8 cellular contexts compared by ENCODE assay signal in genomic region chr15:90232941-90233700, GRCh38. TPM values are rescaled to one million over a fixed set of nuclear protein-coding genes. Genes with fewer than 3 reads are reported as not detected.
A peak's percentile ranks its signal among the peaks of the same experiment; 100 is the strongest.
DNase-seq lines count a peak whose midpoint lies in the region; ATAC-seq, FAIRE-seq and TF ChIP-seq lines count a peak whose summit lies in the region.

No MANE protein-coding gene starts in this region.

- H3K36me3 Mint-ChIP-seq in Caco-2 (ENCODE audit: insufficient read depth, unreplicated experiment) (no peaks in the 10 kb centered on the region), T-cell (peaks cover 30% of the 10 kb centered on the region)

- BruUV-seq in Caco-2 (replicated peaks; lab: Mats Ljungman, UMichigan) (TSS peak; percentile 59), GM12878 (replicated peaks; lab: Mats Ljungman, UMichigan) (TSS peak; percentile 78)

- H3K9me3 ChIP-seq in Caco-2 (no peaks in the 10 kb centered on the region), GM12878 (replicated peaks; ENCODE audit: control insufficient read depth, insufficient read depth, low read length) (no peaks in the 10 kb centered on the region), iPS-20b (ENCODE audit: insufficient read depth, low read depth, low read length) (no peaks in the 10 kb centered on the region)

- H3K9ac ChIP-seq in GM12878 (ENCODE audit: control insufficient read depth, insufficient read depth, low read length) (peak overlapping the region; percentile 85), iPS-20b (ENCODE audit: low read depth, low read length) (peak overlapping the region; percentile 69; the same call in 1 of the 2 replicates)

- peak overlapping the region; percentile 86 for H2AFZ ChIP-seq in GM12878 (ENCODE audit: control insufficient read depth, low read depth, low read length)

- no peaks in the 10 kb centered on the region for H3K9me3 Mint-ChIP-seq in Caco-2 (ENCODE audit: unreplicated experiment)
- H3K9me3 Mint-ChIP-seq in T-cell = no peaks in the 10 kb centered on the region

- intact Hi-C loops in Caco-2 (cut with micrococcal nuclease; ENCODE audit: unreplicated experiment) = loop anchor here (1.0 to 5.0 kb wide), 2 partner anchors 16 to 49 kb away; partner anchors contain the start of gene TTLL13
- intact Hi-C loops in GM12878 (cut with micrococcal nuclease; ENCODE audit: unreplicated experiment) = loop anchor here (2.0 to 5.0 kb wide), 6 partner anchors 26 to 429 kb away; partner anchors contain the start of gene AP3S2

- H3K27ac ChIP-seq in GM12878 (ENCODE audit: control insufficient read depth, insufficient read depth) = peak overlapping the region; percentile 85
- no peak overlapping the region for H3K27ac ChIP-seq in iPS-20b (ENCODE audit: low read length)

- DNase-seq in Caco-2 (peak; percentile 88 to 89), T-cell (peak in 17 of 34 experiments; percentile 5 to 44 (median 22)), GM12878 (ENCODE audit: low read depth, low spot score) (no peak), cerebellum (ENCODE audit: low spot score) (no peak)
- DNase-seq in stimulated activated CD4-positive, alpha-beta T cell treated with anti-CD3 and anti-CD28 coated beads, Interleukin-15, amount 100 ng/mL, for 1 hour (ENCODE audit: low read depth in 1 of 2, low spot score in 1 of 2) = peak; percentile 20 to 52

- H3K4me3 Mint-ChIP-seq in Caco-2 (ENCODE audit: unreplicated experiment) (peak overlapping the region; percentile 80), T-cell (peak overlapping the region; percentile 86 to 93 (median 88))

- H4K20me1 ChIP-seq in GM12878 (ENCODE audit: control insufficient read depth, insufficient read depth) = no peaks in the 10 kb centered on the region

- TF ChIP-seq POLR2A in GM12878 (IDR thresholded peaks at IDR 0.05; ENCODE audit: low read depth, low read length) = no peak

- in situ Hi-C loops in GM12878 (cut with MboI) = no loop called here

- TF ChIP-seq CTCF in Caco-2 (IDR thresholded peaks at IDR 0.05; ENCODE audit: insufficient read depth in 1 of 2, low read depth in 1 of 2, low read length in 1 of 2, severe bottlenecking in 1 of 2, unreplicated experiment in 1 of 2) (peak; percentile 51 to 79), GM12878 (IDR thresholded peaks at IDR 0.05 in 2 of 3, conservative IDR thresholded peaks at IDR 0.05 in 1 of 3; ENCODE audit: control insufficient read depth in 2 of 3, extremely low read depth in 1 of 3, insufficient read depth in 1 of 3, low read depth in 3 of 3, low read length in 3 of 3) (peak; percentile 40 to 61 (median 44); a peak in 5 of 6 replicates)

- no peak for FAIRE-seq in GM12878 (lab: Jason Lieb, UNC)

- SMC1A ChIA-PET in GM12878 (lab: Charles Lee; ENCODE audit: uncharacterized antibody, unreplicated experiment) = interaction anchor here (0.9 to 4.5 kb wide), 28 partner anchors 10 to 702 kb away, joined by 3 to 70 read pairs (median 6); partner anchors contain the start of genes NGRN, SEMA4B, TTLL13 and UNC45A

- peak; percentile 35 for ATAC-seq in GM19463 (IDR thresholded peaks at IDR 0.05; ENCODE audit: unreplicated experiment)
- peak; percentile 9 for ATAC-seq in HG03575 (IDR thresholded peaks at IDR 0.05; ENCODE audit: extremely low read depth, insufficient number of reproducible peaks, low FRiP score, unreplicated experiment)
- ATAC-seq in T-cell (replicated peaks in 1 of 4) = peak; percentile 8 to 22 (median 16)
- peak; percentile 73 for ATAC-seq in GM12878

- under 1% methylated on average over 30 of the region's 30 CpGs for WGBS in GM12878 (ENCODE audit: insufficient coverage, insufficient replicate concordance, low lambda C conversion rate, missing lambda C conversion rate)

- H3K27ac Mint-ChIP-seq in Caco-2 (ENCODE audit: unreplicated experiment) (peak overlapping the region; percentile 88), T-cell (peak overlapping the region; percentile 97 to 98)

- no peaks in the 10 kb centered on the region; the same call in 1 of the 2 replicates for H3K4me1 ChIP-seq in Caco-2
- peaks cover 28% of the 10 kb centered on the region for H3K4me1 ChIP-seq in GM12878 (ENCODE audit: control insufficient read depth, insufficient read depth, low read length)
- H3K4me1 ChIP-seq in iPS-20b (ENCODE audit: insufficient read depth, low read length) = no peaks in the 10 kb centered on the region; the same call in 1 of the 2 replicates

- RAD21 ChIA-PET in GM12878 (lab: Charles Lee; ENCODE audit: unreplicated experiment) = interaction anchor here (0.6 to 3.6 kb wide), 40 partner anchors 11 to 702 kb away, joined by 3 to 47 read pairs (median 4); partner anchors contain the start of genes AP3S2, HDDC3, NGRN and SEMA4B

- CTCF ChIA-PET in Caco-2 (lab: Charles Lee) (interaction anchor here (0.5 to 3.1 kb wide), 20 partner anchors 9 to 493 kb away, joined by 3 to 37 read pairs (median 4); partner anchors contain the start of gene TTLL13), T-cell (lab: Charles Lee) (interaction anchor here in 1 of 2 donors (0.6 to 0.7 kb wide), 2 partner anchors 11 to 699 kb away, joined by 3 read pairs; no protein-coding TSS in a partner anchor), GM12878 (lab: Yijun Ruan, JAX) (interaction anchor here (0.6 to 4.8 kb wide), 23 partner anchors 11 to 450 kb away, joined by 3 to 38 read pairs (median 7); partner anchors contain the start of genes NGRN and SEMA4B)

- POLR2A ChIA-PET in Caco-2 (lab: Charles Lee) = interaction anchor here (0.5 to 1.9 kb wide), 20 partner anchors 11 to 603 kb away, joined by 3 to 23 read pairs (median 4); partner anchors contain the start of genes IQGAP1, NGRN, SEMA4B and TTLL13
- POLR2A ChIA-PET in T-cell (lab: Charles Lee) = interaction anchor here (0.5 to 2.6 kb wide), 11 partner anchors 16 to 670 kb away, joined by 3 to 18 read pairs (median 4); partner anchors contain the start of genes MAN2A2 (in 1 of the 2), NGRN (in 1 of the 2), SEMA4B (in 1 of the 2) and TTLL13 (in 1 of the 2)
- POLR2A ChIA-PET in GM12878 (lab: Charles Lee) = interaction anchor here (0.6 to 4.9 kb wide), 33 partner anchors 10 to 293 kb away, joined by 3 to 31 read pairs (median 5); partner anchors contain the start of genes IDH2, NGRN, SEMA4B and TTLL13

- TF ChIP-seq EP300 in GM12878 (IDR thresholded peaks at IDR 0.05; ENCODE audit: borderline replicate concordance in 1 of 2, control insufficient read depth in 1 of 2, low read depth in 2 of 2, low read length in 2 of 2) = no peak

- H3K27me3 Mint-ChIP-seq in Caco-2 (ENCODE audit: insufficient read depth, unreplicated experiment) (no peaks in the 10 kb centered on the region), T-cell (no peaks in the 10 kb centered on the region)

- no peaks in the 10 kb centered on the region for H3K27me3 ChIP-seq in Caco-2 (replicated peaks; ENCODE audit: control insufficient read depth, insufficient read depth, low read length)
- no peaks in the 10 kb centered on the region for H3K27me3 ChIP-seq in GM12878 (replicated peaks in 1 of 2; ENCODE audit: control insufficient read depth in 2 of 2, insufficient read depth in 2 of 2, low read length in 1 of 2)
- H3K27me3 ChIP-seq in iPS-20b (ENCODE audit: insufficient read depth, low read length) = no peaks in the 10 kb centered on the region

- peaks cover 19% of the 10 kb centered on the region for H3K79me2 ChIP-seq in GM12878 (ENCODE audit: control insufficient read depth, insufficient read depth, low read length)

- H3K4me1 Mint-ChIP-seq in Caco-2 (ENCODE audit: low read depth, unreplicated experiment) (peaks cover 16% of the 10 kb centered on the region), T-cell (peaks cover 55 to 60% (median 58%) of the 10 kb centered on the region in 3 donors)

- no peaks in the 10 kb centered on the region; the same call in 1 of the 2 replicates for H3K36me3 ChIP-seq in Caco-2 (ENCODE audit: control insufficient read depth, insufficient read depth, low read length)
- H3K36me3 ChIP-seq in GM12878 (ENCODE audit: control insufficient read depth in 2 of 2, insufficient read depth in 2 of 2, low read length in 1 of 2) = peaks cover 11 to 16% of the 10 kb centered on the region in 2 experiments; a peak in 3 of 4 replicates
- H3K36me3 ChIP-seq in iPS-20b (ENCODE audit: insufficient read depth, low read depth, low read length) = peaks cover 30% of the 10 kb centered on the region

- H3K4me3 ChIP-seq in Caco-2 (ENCODE audit: low read depth, low read length) (peak overlapping the region; percentile 63), GM12878 (peak overlapping the region; percentile 79), iPS-20b (ENCODE audit: low read length) (peak overlapping the region; percentile 82)

- TF ChIP-seq RAD21 in GM12878 (IDR thresholded peaks at IDR 0.05; ENCODE audit: insufficient read depth, low read depth, low read length) = peak; percentile 63

- H3K4me2 ChIP-seq in GM12878 (ENCODE audit: control insufficient read depth, insufficient read depth) = peak overlapping the region; percentile 88

RNA-seq across cellular contexts. Expression of gene CIB1, which starts 0.6 kb away (rescaled TPM):
- total RNA-seq in Caco-2 (2022) = 37.7 and 44.5 TPM in 2 replicates
- 100 to 1,000 TPM; 112 to 201 (median 139) TPM for total RNA-seq in T-cell
- total RNA-seq in GM12878 (2013; cell fraction: nucleolus; rRNA removed) = 10.1 and 10.3 TPM in 2 replicates
- total RNA-seq in GM12878 (2014; rRNA removed) = 67.1 and 73.8 TPM in 2 replicates
- total RNA-seq in GM12878 (2014; rRNA removed; fragmentation: Illumina TruSeq; extraction: Trizol) = 51.4 and 53.0 TPM in 2 replicates
- total RNA-seq in GM12878 (2021) = 80.8 and 88.8 TPM in 2 replicates
- 55.1 TPM for polyA plus RNA-seq in GM12878 (2011; ENCODE audit: low read depth)
- polyA plus RNA-seq in GM12878 (2011; rRNA removed) = 78.5 and 155 TPM in 2 replicates
- polyA plus RNA-seq in GM12878 (2011; cell fraction: cytosol; rRNA removed) = 207 and 248 TPM in 2 replicates
- polyA plus RNA-seq in GM12878 (2011; cell fraction: nucleus; rRNA removed) = 114 and 156 TPM in 2 replicates
- polyA plus RNA-seq in GM12878 (2012) = 109 and 142 TPM in 2 replicates
- polyA plus RNA-seq in GM12878 (2014; fragmentation: Illumina TruSeq; extraction: Trizol) = 42.7 and 83.0 TPM in 2 replicates
- 10 to 100 TPM; 10.8 to 42.5 TPM for polyA plus RNA-seq in GM12878 (2014; fragmentation: Nextera tagmentation; extraction: Ambion mirVana)
- 141 and 142 TPM in 2 replicates for polyA plus RNA-seq in GM12878 (2014; rRNA removed)
- polyA plus RNA-seq in GM12878 (2016; fragmentation: Nextera tagmentation; extraction: Ambion mirVana) = 100 to 1,000 TPM; 128 to 134 TPM
- polyA minus RNA-seq in GM12878 (2011; rRNA and poly(A)+ RNA removed) = 57.2 and 93.1 TPM in 2 replicates
- polyA minus RNA-seq in GM12878 (2011; cell fraction: cytosol; rRNA and poly(A)+ RNA removed) = 17.9 and 31.4 TPM in 2 replicates
- polyA minus RNA-seq in GM12878 (2011; cell fraction: nucleus; rRNA and poly(A)+ RNA removed) = 11.7 and 13.8 TPM in 2 replicates
- total RNA-seq in cerebellum = 3.6 TPM

RNA-seq across cellular contexts. Expression of gene GDPGP1, which starts 0.9 kb away (rescaled TPM):
- total RNA-seq in Caco-2 (2022) (5.1 and 5.7 TPM in 2 replicates), T-cell (10 to 100 TPM in 3 of 5 donors, 1 to 10 TPM in 2; 7.9 to 14.5 (median 12.1) TPM), GM12878 (2014; rRNA removed) (5.2 and 5.6 TPM in 2 replicates), GM12878 (2014; rRNA removed; fragmentation: Illumina TruSeq; extraction: Trizol) (2.7 and 3.5 TPM in 2 replicates), GM12878 (2021) (7.8 and 8.9 TPM in 2 replicates), cerebellum (10.4 TPM)
- total RNA-seq in GM12878 (2013; cell fraction: nucleolus; rRNA removed) = 14.4 and 14.8 TPM in 2 replicates
- 1.8 TPM for polyA plus RNA-seq in GM12878 (2011; ENCODE audit: low read depth)
- polyA plus RNA-seq in GM12878 (2011; rRNA removed) (1.5 and 3.2 TPM in 2 replicates), GM12878 (2014; fragmentation: Illumina TruSeq; extraction: Trizol) (0.90 and 2.2 TPM in 2 replicates), GM12878 (2014; fragmentation: Nextera tagmentation; extraction: Ambion mirVana) (under 1 TPM; 0.68 to 0.85 TPM), GM12878 (2014; rRNA removed) (4.3 TPM in 2 replicates), GM12878 (2016; fragmentation: Nextera tagmentation; extraction: Ambion mirVana) (1 to 10 TPM; 2.1 to 3.8 TPM)
- 3.5 and 3.8 TPM in 2 replicates for polyA plus RNA-seq in GM12878 (2011; cell fraction: cytosol; rRNA removed)
- 7.7 and 7.9 TPM in 2 replicates for polyA plus RNA-seq in GM12878 (2011; cell fraction: nucleus; rRNA removed)
- 2.5 and 2.6 TPM in 2 replicates for polyA plus RNA-seq in GM12878 (2012)
- 7.0 and 18.5 TPM in 2 replicates for polyA minus RNA-seq in GM12878 (2011; rRNA and poly(A)+ RNA removed)
- 1.7 and 4.5 TPM in 2 replicates for polyA minus RNA-seq in GM12878 (2011; cell fraction: cytosol; rRNA and poly(A)+ RNA removed)
- 13.9 and 18.6 TPM in 2 replicates for polyA minus RNA-seq in GM12878 (2011; cell fraction: nucleus; rRNA and poly(A)+ RNA removed)

RNA-seq across cellular contexts. Expression of gene TTLL13, which starts 16.2 kb away (rescaled TPM):
- total RNA-seq in Caco-2 (2022) (0.43 TPM in 1 of 2 replicates, not detected in the other), T-cell (1 to 10 TPM in 2 of 5 donors, under 1 TPM in 3; 0.46 to 1.7 (median 0.70) TPM), GM12878 (2014; rRNA removed) (0.05 and 0.11 TPM in 2 replicates), GM12878 (2014; rRNA removed; fragmentation: Illumina TruSeq; extraction: Trizol) (0.09 TPM in 1 of 2 replicates, not detected in the other), GM12878 (2021) (0.13 and 0.19 TPM in 2 replicates), cerebellum (0.36 TPM)
- total RNA-seq in GM12878 (2013; cell fraction: nucleolus; rRNA removed) = 0.32 and 1.2 TPM in 2 replicates
- 0.16 TPM for polyA plus RNA-seq in GM12878 (2011; ENCODE audit: low read depth)
- polyA plus RNA-seq in GM12878 (2011; rRNA removed) (0.26 and 0.27 TPM in 2 replicates), GM12878 (2014; fragmentation: Illumina TruSeq; extraction: Trizol) (0.13 and 0.22 TPM in 2 replicates), GM12878 (2014; fragmentation: Nextera tagmentation; extraction: Ambion mirVana) (under 1 TPM in 1 of 2 experiments, not detected in 1; 0.03 TPM), GM12878 (2014; rRNA removed) (0.17 and 0.22 TPM in 2 replicates), GM12878 (2016; fragmentation: Nextera tagmentation; extraction: Ambion mirVana) (under 1 TPM; 0.09 to 0.32 TPM)
- 0.18 and 0.63 TPM in 2 replicates for polyA plus RNA-seq in GM12878 (2011; cell fraction: cytosol; rRNA removed)
- polyA plus RNA-seq in GM12878 (2011; cell fraction: nucleus; rRNA removed) = 0.34 and 1.1 TPM in 2 replicates
- polyA plus RNA-seq in GM12878 (2012) = 0.11 and 0.22 TPM in 2 replicates
- polyA minus RNA-seq in GM12878 (2011; rRNA and poly(A)+ RNA removed) = 0.15 and 0.29 TPM in 2 replicates
- polyA minus RNA-seq in GM12878 (2011; cell fraction: cytosol; rRNA and poly(A)+ RNA removed) = not detected in 2 replicates
- polyA minus RNA-seq in GM12878 (2011; cell fraction: nucleus; rRNA and poly(A)+ RNA removed) = 0.12 TPM in 1 of 2 replicates, not detected in the other

RNA-seq across cellular contexts. Expression of gene SEMA4B, which starts 32.0 kb away (rescaled TPM):
- total RNA-seq in Caco-2 (2022) (13.9 and 14.6 TPM in 2 replicates), T-cell (10 to 100 TPM; 11.7 to 34.7 (median 25.4) TPM), GM12878 (2014; rRNA removed) (10.4 and 13.4 TPM in 2 replicates), GM12878 (2014; rRNA removed; fragmentation: Illumina TruSeq; extraction: Trizol) (7.7 and 8.8 TPM in 2 replicates), GM12878 (2021) (23.5 and 26.0 TPM in 2 replicates), cerebellum (35.7 TPM)
- total RNA-seq in GM12878 (2013; cell fraction: nucleolus; rRNA removed) = 76.9 and 77.1 TPM in 2 replicates
- 5.7 TPM for polyA plus RNA-seq in GM12878 (2011; ENCODE audit: low read depth)
- polyA plus RNA-seq in GM12878 (2011; rRNA removed) (3.9 and 8.7 TPM in 2 replicates), GM12878 (2014; fragmentation: Illumina TruSeq; extraction: Trizol) (3.7 and 8.1 TPM in 2 replicates), GM12878 (2014; fragmentation: Nextera tagmentation; extraction: Ambion mirVana) (1 to 10 TPM in 1 of 2 experiments, under 1 TPM in 1; 0.87 to 1.4 TPM), GM12878 (2014; rRNA removed) (16.3 and 18.1 TPM in 2 replicates), GM12878 (2016; fragmentation: Nextera tagmentation; extraction: Ambion mirVana) (10 to 100 TPM in 1 of 2 experiments, 1 to 10 TPM in 1; 10.0 to 10.8 TPM)
- polyA plus RNA-seq in GM12878 (2011; cell fraction: cytosol; rRNA removed) = 9.1 and 11.6 TPM in 2 replicates
- 40.5 and 46.0 TPM in 2 replicates for polyA plus RNA-seq in GM12878 (2011; cell fraction: nucleus; rRNA removed)
- polyA plus RNA-seq in GM12878 (2012) = 12.4 and 13.5 TPM in 2 replicates
- 18.4 and 36.0 TPM in 2 replicates for polyA minus RNA-seq in GM12878 (2011; rRNA and poly(A)+ RNA removed)
- polyA minus RNA-seq in GM12878 (2011; cell fraction: cytosol; rRNA and poly(A)+ RNA removed) = 6.4 and 14.2 TPM in 2 replicates
- 13.7 and 25.4 TPM in 2 replicates for polyA minus RNA-seq in GM12878 (2011; cell fraction: nucleus; rRNA and poly(A)+ RNA removed)

RNA-seq across cellular contexts. Expression of gene NGRN, which starts 32.4 kb away (rescaled TPM):
- 93.6 and 101 TPM in 2 replicates for total RNA-seq in Caco-2 (2022)
- total RNA-seq in T-cell = 10 to 100 TPM; 44.5 to 53.1 (median 46.1) TPM
- 17.2 and 19.9 TPM in 2 replicates for total RNA-seq in GM12878 (2013; cell fraction: nucleolus; rRNA removed)
- 22.9 and 26.0 TPM in 2 replicates for total RNA-seq in GM12878 (2014; rRNA removed)
- 17.8 and 18.2 TPM in 2 replicates for total RNA-seq in GM12878 (2014; rRNA removed; fragmentation: Illumina TruSeq; extraction: Trizol)
- 22.9 and 25.7 TPM in 2 replicates for total RNA-seq in GM12878 (2021)
- polyA plus RNA-seq in GM12878 (2011; ENCODE audit: low read depth) = 11.0 TPM
- 28.4 and 29.5 TPM in 2 replicates for polyA plus RNA-seq in GM12878 (2011; rRNA removed)
- 19.3 and 20.9 TPM in 2 replicates for polyA plus RNA-seq in GM12878 (2011; cell fraction: cytosol; rRNA removed)
- 16.1 and 17.5 TPM in 2 replicates for polyA plus RNA-seq in GM12878 (2011; cell fraction: nucleus; rRNA removed)
- polyA plus RNA-seq in GM12878 (2012) = 13.8 and 14.7 TPM in 2 replicates
- 18.3 and 20.8 TPM in 2 replicates for polyA plus RNA-seq in GM12878 (2014; fragmentation: Illumina TruSeq; extraction: Trizol)
- 10 to 100 TPM in 1 of 2 experiments, 1 to 10 TPM in 1; 5.8 to 11.2 TPM for polyA plus RNA-seq in GM12878 (2014; fragmentation: Nextera tagmentation; extraction: Ambion mirVana)
- 22.2 and 23.6 TPM in 2 replicates for polyA plus RNA-seq in GM12878 (2014; rRNA removed)
- 10 to 100 TPM; 29.2 to 31.3 TPM for polyA plus RNA-seq in GM12878 (2016; fragmentation: Nextera tagmentation; extraction: Ambion mirVana)
- 14.7 and 17.3 TPM in 2 replicates for polyA minus RNA-seq in GM12878 (2011; rRNA and poly(A)+ RNA removed)
- polyA minus RNA-seq in GM12878 (2011; cell fraction: cytosol; rRNA and poly(A)+ RNA removed) = 4.0 and 5.6 TPM in 2 replicates
- polyA minus RNA-seq in GM12878 (2011; cell fraction: nucleus; rRNA and poly(A)+ RNA removed) = 5.7 and 11.4 TPM in 2 replicates
- 121 TPM for total RNA-seq in cerebellum

Comparison
In these comparisons a context has a peak if more than half of its experiments do, and no peak if none do; other contexts are left out.
1. DNase-seq: peak in Caco-2 (2 of 2) and stimulated activated CD4-positive, alpha-beta T cell treated with anti-CD3 and anti-CD28 coated beads, Interleukin-15, amount 100 ng/mL, for 1 hour (2 of 2); none in GM12878 (single experiment) and cerebellum (single experiment).
2. ATAC-seq: peak in every context shown above with its lines; median percentile 73 in GM12878; 35 in GM19463; 16 in T-cell; 9 in HG03575.
3. Peak in every context shown above with its lines, with median percentiles within 50 percentile points of each other: H3K4me3 ChIP-seq.